Comparison of ENCODE assay signal across 17 cellular contexts in genomic region chr7:432256-432655, GRCh38.
DNase-seq lines count a peak whose midpoint lies in the region; ATAC-seq, FAIRE-seq and TF ChIP-seq lines count a peak whose summit lies in the region.
"Had no signal": no experiment of that assay in that cellular context is flagged by ENCODE, and none has a peak within 500 bp of the region (broad histone marks: within the 10 kb centered on the region; RNA-seq: fewer than 3 reads in every experiment).

No MANE protein-coding gene starts in this region.

- POLR2A ChIA-PET in activated CD4-positive, alpha-beta T cell treated with anti-CD3 and anti-CD28 coated beads, Interleukin-2, amount 10 ng/mL, durations not matched to agents 7 days and 5 days (lab: Charles Lee) = no interaction called here
- POLR2A ChIA-PET in activated CD4-positive, alpha-beta T cell treated with anti-CD3 and anti-CD28 coated beads for 36 hours (lab: Charles Lee) = no interaction called here
- POLR2A ChIA-PET in H1 (lab: Charles Lee; ENCODE audit: partially characterized antibody) = interaction anchor here (0.9 to 1.2 kb wide), 4 partner anchors 10 to 83 kb away, joined by 3 to 6 read pairs (median 4); no protein-coding TSS in a partner anchor

- no peaks in the 10 kb centered on the region for H3K79me2 ChIP-seq in H1 (ENCODE audit: control insufficient read depth in 1 of 2, insufficient read depth in 2 of 2, low read length in 2 of 2)

- H3K27ac ChIP-seq in H1 (ENCODE audit: low read depth, low read length) (no peak overlapping the region), neuronal stem cell (replicated peaks; ENCODE audit: low read length) (no peak overlapping the region), substantia nigra (ENCODE audit: low read depth, low read length, poor library complexity, severe bottlenecking) (peak overlapping the region; percentile 35)
- H3K27ac ChIP-seq: BLaER1 had no signal

- no peak overlapping the region for H4K5ac ChIP-seq in H1 (ENCODE audit: insufficient read length, low read depth, low read length)

- no peaks in the 10 kb centered on the region for H3K23me2 ChIP-seq in H1 (ENCODE audit: low read depth, low read length)

- H2BK120ac ChIP-seq in H1 (replicated peaks; ENCODE audit: low read depth, low read length) (no peak overlapping the region), neuronal stem cell (ENCODE audit: low read depth, low read length) (no peak overlapping the region)

- CTCF ChIA-PET in activated CD4-positive, alpha-beta T cell treated with anti-CD3 and anti-CD28 coated beads, Interleukin-2, amount 10 ng/mL, durations not matched to agents 7 days and 5 days (lab: Charles Lee) = no interaction called here
- CTCF ChIA-PET in activated CD4-positive, alpha-beta T cell treated with anti-CD3 and anti-CD28 coated beads for 36 hours (lab: Charles Lee) = interaction anchor here (1.2 kb wide), 1 partner anchor 110 kb away, joined by 3 read pairs; no protein-coding TSS in a partner anchor
- CTCF ChIA-PET in H1 (lab: Charles Lee; ENCODE audit: partially characterized antibody) = interaction anchor here (0.6 to 2.5 kb wide), 7 partner anchors 10 to 100 kb away, joined by 3 to 7 read pairs (median 4); no protein-coding TSS in a partner anchor

- H3K36me3 Mint-ChIP-seq in activated CD4-positive, alpha-beta T cell treated with anti-CD3 and anti-CD28 coated beads, Interleukin-2, amount 10 ng/mL, durations not matched to agents 7 days and 5 days (ENCODE audit: low read depth) = no peaks in the 10 kb centered on the region
- H3K36me3 Mint-ChIP-seq in activated CD4-positive, alpha-beta T cell treated with anti-CD3 and anti-CD28 coated beads for 36 hours (ENCODE audit: low read depth) = no peaks in the 10 kb centered on the region
- H3K36me3 Mint-ChIP-seq in activated naive CD8-positive, alpha-beta T cell treated with anti-CD3 and anti-CD28 coated beads, Interleukin-2, amount 50 U/mL, for 24 hours (ENCODE audit: low read depth) = no peaks in the 10 kb centered on the region
- H3K36me3 Mint-ChIP-seq: CD8-positive, alpha-beta memory T cell had no signal

- no peak overlapping the region for H3K4ac ChIP-seq in H1 (replicated peaks; ENCODE audit: insufficient read length, low read depth, low read length)
- peak overlapping the region; percentile 54 for H3K4ac ChIP-seq in neuronal stem cell (ENCODE audit: low read length)

- no peaks in the 10 kb centered on the region for H3K9me3 ChIP-seq in H1 (ENCODE audit: insufficient read depth in 2 of 2, low read depth in 1 of 2, low read length in 1 of 2)
- H3K9me3 ChIP-seq in neuronal stem cell (replicated peaks in 1 of 2; ENCODE audit: control insufficient read depth in 2 of 2, insufficient read depth in 1 of 2, low read depth in 1 of 2, low read length in 2 of 2) = peaks cover 0 to 2% of the 10 kb centered on the region in 2 donors
- H3K9me3 ChIP-seq: BLaER1, Caco-2 had no signal

- 83% methylated on average over 8 of the region's 11 CpGs; no CpG with 5 or more reads in 1 of the 2 experiments for WGBS in H1 (ENCODE audit: extremely low coverage in 1 of 2, insufficient coverage in 1 of 2, insufficient read length in 1 of 2, insufficient replicate concordance in 2 of 2, low coverage in 1 of 2, low lambda C conversion rate in 2 of 2, missing lambda C conversion rate in 1 of 2), 2 experiments
- no CpG with 5 or more reads among the region's 11 CpGs for WGBS in neuronal stem cell (ENCODE audit: extremely low coverage in 2 of 2, insufficient read length in 2 of 2, insufficient replicate concordance in 1 of 2), 2 donors

- H2AK5ac ChIP-seq in H1 (ENCODE audit: low read depth, low read length) = no peak overlapping the region
- peak overlapping the region; percentile 90 for H2AK5ac ChIP-seq in neuronal stem cell (ENCODE audit: low read depth, low read length)

- no peak overlapping the region for H3K4me2 ChIP-seq in H1 (ENCODE audit: insufficient read depth in 1 of 2, low read depth in 2 of 2, low read length in 2 of 2)
- H3K4me2 ChIP-seq in neuronal stem cell (ENCODE audit: insufficient read depth, low read length, poor library complexity, severe bottlenecking) = no peak overlapping the region
- H3K4me2 ChIP-seq: BLaER1 had no signal

- no peak for TF ChIP-seq CTCF in H1 (IDR thresholded peaks at IDR 0.05; ENCODE audit: control extremely low read depth in 1 of 3, insufficient read depth in 1 of 3, low read depth in 1 of 3, low read length in 3 of 3)

- H3K9ac ChIP-seq in H1 (replicated peaks in 1 of 4; ENCODE audit: extremely low read depth in 1 of 4, low read depth in 3 of 4, low read length in 3 of 4) (no peak overlapping the region), neuronal stem cell (ENCODE audit: low read depth, low read length, poor library complexity) (no peak overlapping the region)
- H3K9ac ChIP-seq: BLaER1 had no signal

- H3K79me1 ChIP-seq in H1 (ENCODE audit: low read depth, low read length) = no peaks in the 10 kb centered on the region
- H3K79me1 ChIP-seq in neuronal stem cell (ENCODE audit: low read depth, low read length) = no peaks in the 10 kb centered on the region

- no peak for TF ChIP-seq POLR2A in H1 (IDR thresholded peaks at IDR 0.05; ENCODE audit: control extremely low read depth in 1 of 2, low read depth in 2 of 2, low read length in 2 of 2)

- H3K14ac ChIP-seq in H1 (ENCODE audit: insufficient read length) (no peak overlapping the region), neuronal stem cell (ENCODE audit: low read length) (peak overlapping the region; percentile 59)

- H3K9me3 Mint-ChIP-seq in activated CD4-positive, alpha-beta T cell treated with anti-CD3 and anti-CD28 coated beads, Interleukin-2, amount 10 ng/mL, durations not matched to agents 7 days and 5 days = no peaks in the 10 kb centered on the region
- no peaks in the 10 kb centered on the region for H3K9me3 Mint-ChIP-seq in activated CD4-positive, alpha-beta T cell treated with anti-CD3 and anti-CD28 coated beads for 36 hours (ENCODE audit: low read depth)
- no peaks in the 10 kb centered on the region for H3K9me3 Mint-ChIP-seq in activated naive CD8-positive, alpha-beta T cell treated with anti-CD3 and anti-CD28 coated beads, Interleukin-2, amount 50 U/mL, for 24 hours
- H3K9me3 Mint-ChIP-seq: CD8-positive, alpha-beta memory T cell had no signal

- no peaks in the 10 kb centered on the region for H3K27me3 Mint-ChIP-seq in activated CD4-positive, alpha-beta T cell treated with anti-CD3 and anti-CD28 coated beads, Interleukin-2, amount 10 ng/mL, durations not matched to agents 7 days and 5 days
- no peaks in the 10 kb centered on the region for H3K27me3 Mint-ChIP-seq in activated CD4-positive, alpha-beta T cell treated with anti-CD3 and anti-CD28 coated beads for 36 hours
- H3K27me3 Mint-ChIP-seq in activated naive CD8-positive, alpha-beta T cell treated with anti-CD3 and anti-CD28 coated beads, Interleukin-2, amount 50 U/mL, for 24 hours = no peaks in the 10 kb centered on the region

- H2BK15ac ChIP-seq in H1 (ENCODE audit: low read length) = no peak overlapping the region; the same call in 1 of the 2 replicates
- H2BK15ac ChIP-seq in neuronal stem cell (ENCODE audit: low read length) = peak overlapping the region; percentile 100

- H3K4me1 ChIP-seq in H1 (replicated peaks in 1 of 4; ENCODE audit: control insufficient read depth in 3 of 4, insufficient read depth in 4 of 4, low read length in 3 of 4) (peaks cover 0 to 10% (median 7%) of the 10 kb centered on the region in 4 experiments; a peak in 6 of 7 replicates), neuronal stem cell (ENCODE audit: control insufficient read depth in 2 of 2, insufficient read depth in 1 of 2, low read depth in 1 of 2, low read length in 2 of 2) (peaks cover 4 to 23% of the 10 kb centered on the region in 2 donors)
- H3K4me1 ChIP-seq: BLaER1 had no signal

- H4K91ac ChIP-seq in H1 (replicated peaks; ENCODE audit: insufficient read length, low read length) (peak overlapping the region; percentile 17), neuronal stem cell (ENCODE audit: low read depth, low read length, poor library complexity) (no peak overlapping the region)

- H3K56ac ChIP-seq in H1 (replicated peaks; ENCODE audit: insufficient read length, low read depth, low read length) = no peak overlapping the region

- peak overlapping the region; percentile 18; the same call in 1 of the 2 replicates for H2BK20ac ChIP-seq in H1 (ENCODE audit: low read length)

- no peak overlapping the region for H3K4me3 Mint-ChIP-seq in activated CD4-positive, alpha-beta T cell treated with anti-CD3 and anti-CD28 coated beads, Interleukin-2, amount 10 ng/mL, durations not matched to agents 7 days and 5 days
- H3K4me3 Mint-ChIP-seq in activated CD4-positive, alpha-beta T cell treated with anti-CD3 and anti-CD28 coated beads for 36 hours = no peak overlapping the region
- H3K4me3 Mint-ChIP-seq in activated naive CD8-positive, alpha-beta T cell treated with anti-CD3 and anti-CD28 coated beads, Interleukin-2, amount 50 U/mL, for 24 hours = no peak overlapping the region
- H3K4me3 Mint-ChIP-seq: CD8-positive, alpha-beta memory T cell had no signal

- no peak for DNase-seq in activated CD4-positive, alpha-beta T cell treated with anti-CD3 and anti-CD28 coated beads, Interleukin-2, amount 10 ng/mL, durations not matched to agents 7 days and 5 days
- DNase-seq in activated CD4-positive, alpha-beta T cell treated with anti-CD3 and anti-CD28 coated beads for 36 hours = no peak
- DNase-seq in H1 (ENCODE audit: low read depth in 1 of 2, low spot score in 2 of 2) (no peak), neuronal stem cell (ENCODE audit: low spot score) (no peak), substantia nigra (lab: John Stamatoyannopoulos, UW) (no peak), Kasumi-1 (lab: John Stamatoyannopoulos, UW) (no peak)
- no peak for DNase-seq in activated naive CD8-positive, alpha-beta T cell treated with anti-CD3 and anti-CD28 coated beads, Interleukin-2, amount 50 U/mL, for 24 hours
- DNase-seq: 8988T; AML-193; Caco-2; CD8-positive, alpha-beta memory T cell; DND-41; GF-D8 had no signal

- no peaks in the 10 kb centered on the region for H4K20me1 ChIP-seq in H1 (replicated peaks in 1 of 2; ENCODE audit: control insufficient read depth in 1 of 2, insufficient read depth in 2 of 2, low read length in 2 of 2)
- H4K20me1 ChIP-seq: BLaER1 had no signal

- H3K4me3 ChIP-seq in H1 (ENCODE audit: extremely low read depth in 1 of 4, insufficient read depth in 2 of 4, low read depth in 3 of 4, low read length in 4 of 4) (no peak overlapping the region), neuronal stem cell (ENCODE audit: low read length in 2 of 2) (no peak overlapping the region)
- H3K4me3 ChIP-seq: BLaER1 had no signal

- H3K36me3 ChIP-seq in H1 (ENCODE audit: control insufficient read depth in 2 of 4, insufficient read depth in 4 of 4, low read length in 3 of 4) = no peaks in the 10 kb centered on the region
- H3K36me3 ChIP-seq in neuronal stem cell (replicated peaks in 1 of 2; ENCODE audit: control insufficient read depth in 2 of 2, insufficient read depth in 2 of 2, low read length in 2 of 2) = no peaks in the 10 kb centered on the region
- H3K36me3 ChIP-seq: BLaER1 had no signal

- peak overlapping the region; percentile 41 for H3K27ac Mint-ChIP-seq in activated CD4-positive, alpha-beta T cell treated with anti-CD3 and anti-CD28 coated beads, Interleukin-2, amount 10 ng/mL, durations not matched to agents 7 days and 5 days
- H3K27ac Mint-ChIP-seq in activated CD4-positive, alpha-beta T cell treated with anti-CD3 and anti-CD28 coated beads for 36 hours = no peak overlapping the region
- H3K27ac Mint-ChIP-seq in activated naive CD8-positive, alpha-beta T cell treated with anti-CD3 and anti-CD28 coated beads, Interleukin-2, amount 50 U/mL, for 24 hours = no peak overlapping the region
- H3K27ac Mint-ChIP-seq: CD8-positive, alpha-beta memory T cell had no signal

- H3K23ac ChIP-seq in H1 (ENCODE audit: insufficient read length) (no peak overlapping the region), neuronal stem cell (ENCODE audit: low read depth, low read length, poor library complexity) (peak overlapping the region; percentile 47)

- H4K8ac ChIP-seq in H1 (ENCODE audit: extremely low read depth, insufficient read depth, low read length) (no peak overlapping the region), neuronal stem cell (ENCODE audit: low read depth, low read length) (no peak overlapping the region)

- TF ChIP-seq EP300 in H1 (IDR thresholded peaks at IDR 0.05; ENCODE audit: borderline replicate concordance in 1 of 2, low read depth in 2 of 2, low read length in 2 of 2) = no peak

- H2AFZ ChIP-seq in H1 (ENCODE audit: low read length) = no peak overlapping the region
- H2AFZ ChIP-seq in neuronal stem cell (ENCODE audit: low read length) = no peak overlapping the region

- ATAC-seq in activated CD4-positive, alpha-beta T cell treated with anti-CD3 and anti-CD28 coated beads for 36 hours = no peak
- no peak for ATAC-seq in HG02938 (IDR thresholded peaks at IDR 0.05; ENCODE audit: unreplicated experiment)
- no peak for ATAC-seq in activated naive CD8-positive, alpha-beta T cell treated with anti-CD3 and anti-CD28 coated beads, Interleukin-2, amount 50 U/mL, for 24 hours
- ATAC-seq: HCT116 had no signal

- intact Hi-C loops in activated CD4-positive, alpha-beta T cell treated with anti-CD3 and anti-CD28 coated beads for 36 hours (cut with DNase I, micrococcal nuclease) = no loop called here

- H3K27me3 ChIP-seq in H1 (replicated peaks in 1 of 4; ENCODE audit: control insufficient read depth in 3 of 4, extremely low read depth in 1 of 4, insufficient read depth in 3 of 4, low read length in 3 of 4) (no peaks in the 10 kb centered on the region; a peak in 1 of 7 replicates), neuronal stem cell (ENCODE audit: control insufficient read depth in 3 of 3, insufficient read depth in 3 of 3, low read depth in 1 of 3, low read length in 3 of 3) (peaks cover 0 to 15% (median 0%) of the 10 kb centered on the region in 3 experiments)
- H3K27me3 ChIP-seq: BLaER1 had no signal

- H2BK5ac ChIP-seq in H1 (ENCODE audit: low read depth, low read length) = no peak overlapping the region
- peak overlapping the region; percentile 95 for H2BK5ac ChIP-seq in neuronal stem cell (ENCODE audit: low read length)

- H3K4me1 Mint-ChIP-seq in activated CD4-positive, alpha-beta T cell treated with anti-CD3 and anti-CD28 coated beads, Interleukin-2, amount 10 ng/mL, durations not matched to agents 7 days and 5 days = no peaks in the 10 kb centered on the region
- peaks cover 2% of the 10 kb centered on the region for H3K4me1 Mint-ChIP-seq in activated CD4-positive, alpha-beta T cell treated with anti-CD3 and anti-CD28 coated beads for 36 hours
- H3K4me1 Mint-ChIP-seq in activated naive CD8-positive, alpha-beta T cell treated with anti-CD3 and anti-CD28 coated beads, Interleukin-2, amount 50 U/mL, for 24 hours = peaks cover 1% of the 10 kb centered on the region
- H3K4me1 Mint-ChIP-seq: CD8-positive, alpha-beta memory T cell had no signal

- H2BK12ac ChIP-seq in H1 (ENCODE audit: low read depth, low read length) = 0 out of 2 replicates have a peak overlapping the region, but pooled peaks have one; percentile 50
- H2BK12ac ChIP-seq in neuronal stem cell (ENCODE audit: low read length) = peak overlapping the region; percentile 75

- FAIRE-seq in H1 (lab: Jason Lieb, UNC) = no peak
- FAIRE-seq: H54 had no signal

- H3K18ac ChIP-seq in H1 (ENCODE audit: extremely low read depth, low read length) (no peak overlapping the region), neuronal stem cell (ENCODE audit: low read length) (peak overlapping the region; percentile 38)

- TF ChIP-seq RAD21 in H1 (IDR thresholded peaks at IDR 0.05 in 1 of 2, conservative IDR thresholded peaks at IDR 0.05 in 1 of 2; ENCODE audit: low read depth in 2 of 2, low read length in 2 of 2) = no peak
